In the genomic region with DNA sequence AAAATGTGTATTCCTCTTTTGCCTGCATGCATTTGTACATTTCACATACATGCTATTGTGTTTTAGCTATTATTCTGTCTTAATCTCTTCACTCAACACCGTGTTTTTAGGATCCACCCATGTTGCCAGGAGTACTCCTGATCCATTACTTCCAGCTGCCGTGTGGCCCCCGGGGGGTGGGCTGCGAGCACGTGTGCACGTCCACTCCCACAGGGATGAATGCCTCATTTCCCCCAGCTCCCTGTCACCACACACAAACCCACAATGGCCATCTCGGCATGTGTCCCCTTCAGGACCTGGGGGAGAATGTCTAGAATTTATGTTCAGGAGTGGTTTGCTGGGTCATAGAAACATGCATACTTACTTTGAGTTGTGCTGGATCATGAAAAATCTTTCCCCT, we compare ENCODE assay signal across 22 cellular contexts.
DNase-seq lines count a peak whose midpoint lies in the region; ATAC-seq, FAIRE-seq and TF ChIP-seq lines count a peak whose summit lies in the region.
"Had no signal": no experiment of that assay in that cellular context is flagged by ENCODE, and none has a peak within 500 bp of the region (broad histone marks: within the 10 kb centered on the region; RNA-seq: fewer than 3 reads in every experiment).

No MANE protein-coding gene starts in this region.

- TF ChIP-seq CTCF in HEK293 (tag by site-specific recombination; IDR thresholded peaks at IDR 0.05), result no peak
- no peak for TF ChIP-seq CTCF in coronary artery (IDR thresholded peaks at IDR 0.05)
- TF ChIP-seq CTCF in nephron (IDR thresholded peaks at IDR 0.05; ENCODE audit: unreplicated experiment in 3 of 3), result no peak
- TF ChIP-seq CTCF in thoracic aorta (IDR thresholded peaks at IDR 0.05), result no peak
- no peak for TF ChIP-seq CTCF in MM.1S (IDR thresholded peaks at IDR 0.05; ENCODE audit: low read length)
- no peak for TF ChIP-seq CTCF in Peyer's patch (IDR thresholded peaks at IDR 0.05)
- TF ChIP-seq CTCF in kidney (IDR thresholded peaks at IDR 0.05; ENCODE audit: borderline replicate concordance, extremely low read depth, insufficient read depth), result no peak
- TF ChIP-seq CTCF in heart left ventricle (IDR thresholded peaks at IDR 0.05), result no peak

- no peak overlapping the region for H3K4me2 ChIP-seq in MM.1S (ENCODE audit: low read depth, low read length)

- POLR2A ChIA-PET in HEK293 (lab: Yijun Ruan, JAX), result no interaction called here

- WGBS in heart left ventricle, 4 donors, result 77 to 82% (median 79%) methylated on average over 7 of the region's 7 CpGs

- H3F3A ChIP-seq in MM.1S (ENCODE audit: insufficient read depth, low read length), result no peaks in the 10 kb centered on the region

- no peaks in the 10 kb centered on the region for H3K79me2 ChIP-seq in MM.1S (ENCODE audit: low read length)

- no peaks in the 10 kb centered on the region for H4K20me1 ChIP-seq in MM.1S (ENCODE audit: insufficient read depth, low read length)

- no peaks in the 10 kb centered on the region for H3K9me3 ChIP-seq in HEK293 (ENCODE audit: control insufficient read depth, insufficient read depth, low read depth, low read length)
- H3K9me3 ChIP-seq in thoracic aorta, result no peaks in the 10 kb centered on the region
- H3K9me3 ChIP-seq in MM.1S (replicated peaks; ENCODE audit: insufficient read depth, low read length), result no peaks in the 10 kb centered on the region
- H3K9me3 ChIP-seq in Peyer's patch, result no peaks in the 10 kb centered on the region
- H3K9me3 ChIP-seq in kidney (ENCODE audit: control insufficient read depth in 1 of 2, low read length in 2 of 2), result no peaks in the 10 kb centered on the region
- H3K9me3 ChIP-seq in heart left ventricle, result no peaks in the 10 kb centered on the region

- no peak overlapping the region for H3K9ac ChIP-seq in MM.1S (ENCODE audit: low read length)
- no peak overlapping the region for H3K9ac ChIP-seq in kidney (ENCODE audit: low read length in 2 of 2)

- FAIRE-seq in kidney (lab: Jason Lieb, UNC), result no peak
- FAIRE-seq: A204.1, D721Med, HepG2 had no signal

- H3K27ac ChIP-seq in HEK293 (ENCODE audit: extremely low read depth, low read depth, low read length) (no peak overlapping the region), coronary artery (peak overlapping the region; percentile 87 to 96), thoracic aorta (peak overlapping the region; percentile 94 to 97), MM.1S (ENCODE audit: low read length) (no peak overlapping the region), Peyer's patch (peak overlapping the region in 1 of 4 donors; percentile 9), kidney (ENCODE audit: low read depth in 2 of 2, low read length in 2 of 2) (no peak overlapping the region), heart left ventricle (no peak overlapping the region)

- no peaks in the 10 kb centered on the region for H3K36me3 Mint-ChIP-seq in nephron (ENCODE audit: low read depth)

- H3K4me1 ChIP-seq in HEK293 (ENCODE audit: control insufficient read depth, insufficient read depth, low read length), result peaks cover 2% of the 10 kb centered on the region; the same call in 1 of the 2 replicates
- H3K4me1 ChIP-seq in thoracic aorta (ENCODE audit: control insufficient read depth in 1 of 2, low read depth in 2 of 2), result peaks cover 54 to 99% of the 10 kb centered on the region in 2 donors
- no peaks in the 10 kb centered on the region for H3K4me1 ChIP-seq in MM.1S (ENCODE audit: low read length)
- peaks cover 0 to 56% (median 10%) of the 10 kb centered on the region in 4 donors for H3K4me1 ChIP-seq in Peyer's patch
- H3K4me1 ChIP-seq in kidney (ENCODE audit: control insufficient read depth in 1 of 2, insufficient read depth in 1 of 2, low read depth in 1 of 2, low read length in 2 of 2), result peaks cover 18 to 24% of the 10 kb centered on the region in 2 donors
- H3K4me1 ChIP-seq in heart left ventricle, result peaks cover 12 to 92% (median 60%) of the 10 kb centered on the region in 12 donors

- H3K27ac Mint-ChIP-seq in nephron, result peak overlapping the region in 2 of 3 experiments; percentile 58 to 73
- H3K27ac Mint-ChIP-seq: H9 had no signal

- H3K4me3 ChIP-seq in HEK293 (ENCODE audit: low read depth, low read length) (no peak overlapping the region), coronary artery (no peak overlapping the region), thoracic aorta (no peak overlapping the region), MM.1S (ENCODE audit: low read length) (no peak overlapping the region), Peyer's patch (no peak overlapping the region), kidney (ENCODE audit: low read length in 2 of 2) (no peak overlapping the region), heart left ventricle (no peak overlapping the region)

- no peak overlapping the region for H3K4me3 Mint-ChIP-seq in nephron
- H3K4me3 Mint-ChIP-seq: H9 had no signal

- peaks cover 12% of the 10 kb centered on the region for H3K27me3 Mint-ChIP-seq in nephron (ENCODE audit: low read depth)

- no peaks in the 10 kb centered on the region for H3K27me3 ChIP-seq in thoracic aorta (replicated peaks; ENCODE audit: insufficient read depth)
- H3K27me3 ChIP-seq in MM.1S (replicated peaks; ENCODE audit: insufficient read depth, low read length), result no peaks in the 10 kb centered on the region
- no peaks in the 10 kb centered on the region for H3K27me3 ChIP-seq in Peyer's patch
- H3K27me3 ChIP-seq in heart left ventricle, result no peaks in the 10 kb centered on the region

- CTCF ChIA-PET in HEK293 (lab: Yijun Ruan, JAX), result interaction anchor here (0.6 to 1.2 kb wide), 2 partner anchors 15 to 23 kb away, joined by 3 read pairs; no protein-coding TSS in a partner anchor

- peaks cover 74% of the 10 kb centered on the region for H3K4me1 Mint-ChIP-seq in nephron

- H3K36me3 ChIP-seq in HEK293 (ENCODE audit: control insufficient read depth in 2 of 2, insufficient read depth in 1 of 2, low read length in 2 of 2), result no peaks in the 10 kb centered on the region
- H3K36me3 ChIP-seq in thoracic aorta, result no peaks in the 10 kb centered on the region
- no peaks in the 10 kb centered on the region for H3K36me3 ChIP-seq in MM.1S (replicated peaks; ENCODE audit: insufficient read depth, low read length)
- H3K36me3 ChIP-seq in Peyer's patch, result no peaks in the 10 kb centered on the region
- no peaks in the 10 kb centered on the region for H3K36me3 ChIP-seq in kidney (ENCODE audit: control insufficient read depth in 1 of 2, insufficient read depth in 2 of 2, low read length in 2 of 2)
- H3K36me3 ChIP-seq in heart left ventricle, result no peaks in the 10 kb centered on the region

- ATAC-seq in thoracic aorta (ENCODE audit: insufficient number of reproducible peaks, low FRiP score, low read depth) (no peak), heart left ventricle (no peak)
- ATAC-seq: HepG2 had no signal

- no peaks in the 10 kb centered on the region for H3K9me2 ChIP-seq in MM.1S (replicated peaks; ENCODE audit: insufficient read depth, low read length)

- no peaks in the 10 kb centered on the region for H3K9me3 Mint-ChIP-seq in nephron
- H3K9me3 Mint-ChIP-seq: H9 had no signal

- DNase-seq in coronary artery (ENCODE audit: low spot score), result no peak
- no peak for DNase-seq in thoracic aorta (ENCODE audit: low spot score)
- no peak for DNase-seq in MM.1S
- no peak for DNase-seq in Peyer's patch
- no peak for DNase-seq in kidney
- DNase-seq in heart left ventricle, result no peak
- DNase-seq: DMS53, GDM1, H9, KBM-7, NCI-H1092 treated with DMSO at 0.1 percent for 48 hours, NCI-H1436 treated with DMSO at 0.1 percent for 48 hours, NCI-H1930, NCI-H2227 treated with DMSO at 0.1 percent for 48 hours, NCI-H510A, NCI-H748 treated with DMSO at 0.1 percent for 48 hours, Right ventricle myocardium superior had no signal

- H2AFZ ChIP-seq in MM.1S (ENCODE audit: low read length), result no peak overlapping the region

- TF ChIP-seq POLR2A in Peyer's patch (IDR thresholded peaks at IDR 0.05) (no peak), heart left ventricle (IDR thresholded peaks at IDR 0.05) (no peak)

- intact Hi-C loops in kidney (cut with DNase I) (no loop called here), heart left ventricle (cut with DNase I) (loop anchor here in 1 of 10 donors (10.0 kb wide), 1 partner anchor 67 kb away; the partner anchor contains the start of gene ACTN1)

TF ChIP-seq in HEK293, 187 proteins besides CTCF, POLR2A, EP300 and RAD21:
- TF ChIP-seq ZIC2 (tag by site-specific recombination; IDR thresholded peaks at IDR 0.05) (peak; percentile 94), ZSCAN23 (tag by site-specific recombination; IDR thresholded peaks at IDR 0.05) (no peak), ZNF132 (tag by site-specific recombination; IDR thresholded peaks at IDR 0.05; ENCODE audit: borderline replicate concordance) (no peak)

Comparison
In these comparisons a context has a peak if more than half of its experiments do, and no peak if none do; other contexts are left out.
1. H3K27ac ChIP-seq: peak in coronary artery (2 of 2) and thoracic aorta (2 of 2); none in HEK293 (single experiment), MM.1S (single experiment), kidney (0 of 2) and heart left ventricle (0 of 12).